8 cellular contexts compared by ENCODE assay signal in the genomic region with DNA sequence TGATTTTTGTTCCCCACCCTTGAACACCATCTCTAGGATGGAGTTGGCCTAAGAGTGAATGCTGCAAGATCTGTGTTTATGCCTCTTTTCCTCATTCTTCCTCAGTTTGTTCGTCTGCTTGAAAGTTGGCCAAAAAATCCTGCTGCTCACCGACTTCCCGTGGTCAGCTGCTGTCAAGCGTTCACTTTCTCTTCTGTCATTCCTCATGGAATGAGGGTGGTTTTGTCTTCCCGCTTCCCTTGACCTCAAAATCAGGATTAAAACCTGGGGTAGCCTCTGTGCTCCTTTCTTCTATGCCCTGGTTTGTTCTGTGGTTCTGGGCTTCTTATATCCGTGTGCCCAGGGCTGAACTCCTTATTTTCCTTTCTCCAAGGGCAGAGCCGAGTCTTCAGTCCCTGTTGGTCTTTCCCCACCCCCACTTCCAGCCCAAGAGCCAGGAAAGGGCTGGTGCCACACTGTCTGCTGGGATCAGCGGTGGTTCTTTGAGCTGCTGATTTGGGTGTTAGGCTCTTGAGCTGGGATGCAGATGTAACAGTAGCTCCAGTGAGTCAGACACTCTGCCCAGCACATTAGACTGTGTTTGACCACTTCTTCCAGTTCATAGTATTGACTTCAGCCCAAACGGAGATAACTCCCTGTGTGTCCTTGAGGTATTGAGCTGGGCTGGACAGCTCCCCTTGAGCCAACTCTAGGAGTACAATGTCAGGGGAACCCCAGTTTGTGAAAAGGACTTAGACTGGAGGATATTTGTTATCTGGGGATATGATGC. TPM values are rescaled to one million over a fixed set of nuclear protein-coding genes. Genes with fewer than 3 reads are reported as not detected.
DNase-seq lines count a peak whose midpoint lies in the region; ATAC-seq, FAIRE-seq and TF ChIP-seq lines count a peak whose summit lies in the region.

No MANE protein-coding gene starts in this region.

- peaks cover 31% of the 10 kb centered on the region for H3K79me2 ChIP-seq in endothelial cell of umbilical vein (ENCODE audit: control insufficient read depth, insufficient read depth, low read length)
- peaks cover 10% of the 10 kb centered on the region for H3K79me2 ChIP-seq in parathyroid adenoma

- BruUV-seq in endothelial cell of umbilical vein (replicated peaks; lab: Mats Ljungman, UMichigan): no TSS peak

- 54% methylated on average over 9 of the region's 9 CpGs for WGBS in aorta, 2 donors

- peak overlapping the region; percentile 33 for H3K27ac ChIP-seq in RWPE1
- H3K27ac ChIP-seq in endothelial cell of umbilical vein (ENCODE audit: insufficient read depth, low read depth, low read length): peak overlapping the region; percentile 7
- H3K27ac ChIP-seq in parathyroid adenoma: no peak overlapping the region
- H3K27ac ChIP-seq in aorta (ENCODE audit: low read depth in 1 of 2, low read length in 2 of 2): peak overlapping the region in 1 of 2 donors; percentile 17

- POLR2A ChIA-PET in RWPE1 (lab: Yijun Ruan, JAX; ENCODE audit: low non-redundant PET) (no interaction called here), endothelial cell of umbilical vein (lab: Charles Lee) (no interaction called here), GM10248 (lab: Yijun Ruan, JAX) (interaction anchor here (0.7 to 4.0 kb wide), 5 partner anchors 9 to 505 kb away, joined by 5 to 18 read pairs (median 5); a partner anchor contains a TSS)

- TF ChIP-seq POLR2A in endothelial cell of umbilical vein (IDR thresholded peaks at IDR 0.05; ENCODE audit: low read depth, low read length): no peak

- no peak for TF ChIP-seq CTCF in RWPE1 (conservative IDR thresholded peaks at IDR 0.05; ENCODE audit: low read depth)
- TF ChIP-seq CTCF in endothelial cell of umbilical vein (IDR thresholded peaks at IDR 0.05; ENCODE audit: extremely low read depth in 1 of 2, insufficient read depth in 1 of 2, low read depth in 1 of 2, low read length in 2 of 2): no peak
- no peak for TF ChIP-seq CTCF in parathyroid adenoma (IDR thresholded peaks at IDR 0.05)
- no peak for TF ChIP-seq CTCF in GM10248 (IDR thresholded peaks at IDR 0.05; ENCODE audit: control extremely low read depth, extremely low read depth, low read depth, missing control alignments)

- CTCF ChIA-PET in RWPE1 (lab: Yijun Ruan, JAX) (no interaction called here), endothelial cell of umbilical vein (lab: Charles Lee) (interaction anchor here (0.8 to 1.1 kb wide), 2 partner anchors 18 to 707 kb away, joined by 3 to 4 read pairs; a partner anchor contains a TSS), GM10248 (lab: Yijun Ruan, JAX) (interaction anchor here (1.5 to 4.3 kb wide), 3 partner anchors 11 to 24 kb away, joined by 7 to 17 read pairs (median 14); a partner anchor contains a TSS)

- H3K27me3 ChIP-seq in endothelial cell of umbilical vein (ENCODE audit: control insufficient read depth in 2 of 2, insufficient read depth in 2 of 2, low read length in 2 of 2) (no peaks in the 10 kb centered on the region), parathyroid adenoma (ENCODE audit: control insufficient read depth, insufficient read depth, low read length) (no peaks in the 10 kb centered on the region), aorta (ENCODE audit: control insufficient read depth in 1 of 2, insufficient read depth in 2 of 2, low read length in 1 of 2) (no peaks in the 10 kb centered on the region)

- intact Hi-C loops in endothelial cell of umbilical vein (cut with micrococcal nuclease) (no loop called here), aorta (cut with DNase I) (no loop called here)

- dilution Hi-C loops in endothelial cell of umbilical vein (cut with MboI; ENCODE audit: extremely low pct_ligation_motif_present, low sequenced_read_pairs): no loop called here

- H3K4me1 ChIP-seq in endothelial cell of umbilical vein (ENCODE audit: control insufficient read depth, extremely low read depth, insufficient read depth, low read length) (peaks cover 21% of the 10 kb centered on the region), parathyroid adenoma (no peaks in the 10 kb centered on the region), aorta (ENCODE audit: control insufficient read depth in 1 of 2, insufficient read depth in 2 of 2, low read length in 2 of 2) (peaks cover 0 to 15% of the 10 kb centered on the region in 2 donors)

- peaks cover 21 to 26% of the 10 kb centered on the region in 2 experiments for H3K36me3 ChIP-seq in endothelial cell of umbilical vein (ENCODE audit: control insufficient read depth in 2 of 2, extremely low read depth in 1 of 2, insufficient read depth in 2 of 2, low read length in 2 of 2)
- H3K36me3 ChIP-seq in parathyroid adenoma (ENCODE audit: control insufficient read depth, insufficient read depth, low read length): no peaks in the 10 kb centered on the region
- peaks cover 0 to 9% of the 10 kb centered on the region in 2 donors for H3K36me3 ChIP-seq in aorta (ENCODE audit: control insufficient read depth in 1 of 2, insufficient read depth in 2 of 2, low read length in 1 of 2)

- ATAC-seq in HG03439 (IDR thresholded peaks at IDR 0.05; ENCODE audit: unreplicated experiment) (no peak), HG03280 (IDR thresholded peaks at IDR 0.05; ENCODE audit: unreplicated experiment) (no peak), aorta (ENCODE audit: low FRiP score) (no peak)

- no peaks in the 10 kb centered on the region for H3K9me3 ChIP-seq in endothelial cell of umbilical vein (replicated peaks; ENCODE audit: control insufficient read depth, insufficient read depth, low read length)
- H3K9me3 ChIP-seq in parathyroid adenoma (ENCODE audit: control insufficient read depth, low read length): no peaks in the 10 kb centered on the region
- no peaks in the 10 kb centered on the region for H3K9me3 ChIP-seq in aorta (ENCODE audit: control insufficient read depth, low read length)

- peak; percentile 84 for FAIRE-seq in endothelial cell of umbilical vein (lab: Jason Lieb, UNC)

- H4K20me1 ChIP-seq in endothelial cell of umbilical vein (replicated peaks; ENCODE audit: control insufficient read depth, extremely low read depth, insufficient read depth, low read length): no peaks in the 10 kb centered on the region

- H3K9ac ChIP-seq in endothelial cell of umbilical vein (replicated peaks; ENCODE audit: extremely low read depth, insufficient read depth, low read length): no peak overlapping the region
- H3K9ac ChIP-seq in parathyroid adenoma: no peak overlapping the region

- H3K4me2 ChIP-seq in endothelial cell of umbilical vein (ENCODE audit: insufficient read depth, low read length): peak overlapping the region; percentile 36
- peak overlapping the region; percentile 2 for H3K4me2 ChIP-seq in parathyroid adenoma (ENCODE audit: low read length)

- H2AFZ ChIP-seq in endothelial cell of umbilical vein (ENCODE audit: low read depth, low read length) (no peak overlapping the region), parathyroid adenoma (no peak overlapping the region)

- H3K9me1 ChIP-seq in endothelial cell of umbilical vein (replicated peaks; ENCODE audit: control insufficient read depth, extremely low read depth, insufficient read depth, low read length): no peaks in the 10 kb centered on the region

- H3K4me3 ChIP-seq in endothelial cell of umbilical vein (replicated peaks in 1 of 3; ENCODE audit: insufficient read depth in 1 of 3, low read depth in 1 of 3, low read length in 3 of 3) (no peak overlapping the region), parathyroid adenoma (ENCODE audit: low read depth, low read length) (no peak overlapping the region), aorta (ENCODE audit: low read length in 2 of 2) (no peak overlapping the region)

- DNase-seq in Daoy (ENCODE audit: low read depth) (peak; percentile 15), RWPE1 (ENCODE audit: low spot score) (no peak), endothelial cell of umbilical vein (ENCODE audit: low read depth, low spot score) (peak; percentile 9), GM10248 (ENCODE audit: extremely low spot score) (no peak), aorta (no peak)

RNA-seq across cellular contexts. Expression of a gene that starts 2.3 kb away (rescaled TPM):
- 644 and 700 TPM in 2 replicates for total RNA-seq in Daoy (2014; rRNA removed; shearing (Covaris generic))
- total RNA-seq in endothelial cell of umbilical vein (897 and 970 TPM in 2 replicates), aorta (100 to 1,000 TPM; 733 to 789 TPM)
- polyA plus RNA-seq in endothelial cell of umbilical vein (1,481 and 1,573 TPM in 2 replicates), aorta (1,000 to 10,000 TPM; 1,795 to 2,327 TPM)
- 2,189 and 2,672 TPM in 2 replicates for polyA plus RNA-seq in endothelial cell of umbilical vein (2011; cell fraction: cytosol; rRNA removed)
- 661 and 734 TPM in 2 replicates for polyA plus RNA-seq in endothelial cell of umbilical vein (2011; cell fraction: nucleus; rRNA removed)
- 889 and 1,037 TPM in 2 replicates for polyA plus RNA-seq in endothelial cell of umbilical vein (2012)
- 468 and 471 TPM in 2 replicates for polyA minus RNA-seq in endothelial cell of umbilical vein
- polyA minus RNA-seq in endothelial cell of umbilical vein (2011; cell fraction: cytosol; rRNA and poly(A)+ RNA removed): 249 TPM
- polyA minus RNA-seq in endothelial cell of umbilical vein (2011; cell fraction: nucleus; rRNA and poly(A)+ RNA removed): 84.4 and 109 TPM in 2 replicates

RNA-seq across cellular contexts. Expression of a gene that starts 5.6 kb away (rescaled TPM):
- 0.11 TPM in 1 of 2 replicates, not detected in the other for total RNA-seq in Daoy (2014; rRNA removed; shearing (Covaris generic))
- total RNA-seq in endothelial cell of umbilical vein (0.12 TPM in 1 of 2 replicates, not detected in the other), aorta (not detected)
- polyA plus RNA-seq in endothelial cell of umbilical vein (0.05 TPM in 1 of 2 replicates, not detected in the other), aorta (under 1 TPM; 0.43 to 0.88 TPM)
- 0.03 TPM in 1 of 2 replicates, not detected in the other for polyA plus RNA-seq in endothelial cell of umbilical vein (2011; cell fraction: cytosol; rRNA removed)
- 0.13 and 0.24 TPM in 2 replicates for polyA plus RNA-seq in endothelial cell of umbilical vein (2011; cell fraction: nucleus; rRNA removed)
- polyA plus RNA-seq in endothelial cell of umbilical vein (2012): not detected in 2 replicates
- polyA minus RNA-seq in endothelial cell of umbilical vein: 0.29 TPM in 1 of 2 replicates, not detected in the other
- polyA minus RNA-seq in endothelial cell of umbilical vein (2011; cell fraction: cytosol; rRNA and poly(A)+ RNA removed): not detected
- 0.48 TPM in 1 of 2 replicates, not detected in the other for polyA minus RNA-seq in endothelial cell of umbilical vein (2011; cell fraction: nucleus; rRNA and poly(A)+ RNA removed)

RNA-seq across cellular contexts. Expression of a gene that starts 5.9 kb away (rescaled TPM):
- 14.5 and 26.3 TPM in 2 replicates for total RNA-seq in Daoy (2014; rRNA removed; shearing (Covaris generic))
- total RNA-seq in endothelial cell of umbilical vein: 17.8 and 19.7 TPM in 2 replicates
- 3.6 and 5.2 TPM in 2 replicates for polyA plus RNA-seq in endothelial cell of umbilical vein
- 3.6 and 3.7 TPM in 2 replicates for polyA plus RNA-seq in endothelial cell of umbilical vein (2011; cell fraction: cytosol; rRNA removed)
- 16.0 and 18.6 TPM in 2 replicates for polyA plus RNA-seq in endothelial cell of umbilical vein (2011; cell fraction: nucleus; rRNA removed)
- 2.8 and 5.2 TPM in 2 replicates for polyA plus RNA-seq in endothelial cell of umbilical vein (2012)
- 5.0 and 11.6 TPM in 2 replicates for polyA minus RNA-seq in endothelial cell of umbilical vein
- polyA minus RNA-seq in endothelial cell of umbilical vein (2011; cell fraction: cytosol; rRNA and poly(A)+ RNA removed): 28.8 TPM
- polyA minus RNA-seq in endothelial cell of umbilical vein (2011; cell fraction: nucleus; rRNA and poly(A)+ RNA removed): 11.1 and 15.1 TPM in 2 replicates
- total RNA-seq in aorta: 10 to 100 TPM; 12.6 to 16.3 TPM
- polyA plus RNA-seq in aorta: 10 to 100 TPM in 1 of 2 donors, 1 to 10 TPM in 1; 3.0 to 31.6 TPM

RNA-seq across cellular contexts. Expression of a gene that starts 17.7 kb away (rescaled TPM):
- total RNA-seq in Daoy (2014; rRNA removed; shearing (Covaris generic)): 1.2 TPM in 1 of 2 replicates, not detected in the other
- total RNA-seq in endothelial cell of umbilical vein: 2.4 and 3.6 TPM in 2 replicates
- 2.9 and 3.1 TPM in 2 replicates for polyA plus RNA-seq in endothelial cell of umbilical vein
- 1.7 and 1.8 TPM in 2 replicates for polyA plus RNA-seq in endothelial cell of umbilical vein (2011; cell fraction: cytosol; rRNA removed)
- polyA plus RNA-seq in endothelial cell of umbilical vein (2011; cell fraction: nucleus; rRNA removed): 4.1 and 7.0 TPM in 2 replicates
- polyA plus RNA-seq in endothelial cell of umbilical vein (2012): 1.1 and 1.6 TPM in 2 replicates
- 6.9 and 9.4 TPM in 2 replicates for polyA minus RNA-seq in endothelial cell of umbilical vein
- polyA minus RNA-seq in endothelial cell of umbilical vein (2011; cell fraction: cytosol; rRNA and poly(A)+ RNA removed): 3.9 TPM
- polyA minus RNA-seq in endothelial cell of umbilical vein (2011; cell fraction: nucleus; rRNA and poly(A)+ RNA removed): 1.8 and 2.7 TPM in 2 replicates
- total RNA-seq in aorta: 1 to 10 TPM; 2.5 to 4.5 TPM
- polyA plus RNA-seq in aorta: 1 to 10 TPM; 7.8 to 7.9 TPM

RNA-seq across cellular contexts. Expression of a gene that starts 30.0 kb away (rescaled TPM):
- 37.6 and 43.4 TPM in 2 replicates for total RNA-seq in Daoy (2014; rRNA removed; shearing (Covaris generic))
- total RNA-seq in endothelial cell of umbilical vein (29.3 and 30.5 TPM in 2 replicates), aorta (10 to 100 TPM; 20.1 to 20.6 TPM)
- polyA plus RNA-seq in endothelial cell of umbilical vein (11.5 and 12.9 TPM in 2 replicates), aorta (10 to 100 TPM; 13.7 to 19.2 TPM)
- 14.6 and 16.7 TPM in 2 replicates for polyA plus RNA-seq in endothelial cell of umbilical vein (2011; cell fraction: cytosol; rRNA removed)
- polyA plus RNA-seq in endothelial cell of umbilical vein (2011; cell fraction: nucleus; rRNA removed): 22.2 and 23.1 TPM in 2 replicates
- 27.9 and 35.6 TPM in 2 replicates for polyA plus RNA-seq in endothelial cell of umbilical vein (2012)
- 12.4 and 13.4 TPM in 2 replicates for polyA minus RNA-seq in endothelial cell of umbilical vein
- 23.7 TPM for polyA minus RNA-seq in endothelial cell of umbilical vein (2011; cell fraction: cytosol; rRNA and poly(A)+ RNA removed)
- polyA minus RNA-seq in endothelial cell of umbilical vein (2011; cell fraction: nucleus; rRNA and poly(A)+ RNA removed): 10.2 and 13.2 TPM in 2 replicates

Comparison
In these comparisons a context has a peak if more than half of its experiments do, and no peak if none do; other contexts are left out.
1. DNase-seq: peak in Daoy (single experiment) and endothelial cell of umbilical vein (single experiment); none in RWPE1 (single experiment), GM10248 (single experiment) and aorta (0 of 2).